In genomic region chr9:34072868-34073590, GRCh38 we compare ENCODE assay signal across 1 cellular context.
A peak's percentile ranks its signal among the peaks of the same experiment; 100 is the strongest.
TF ChIP-seq lines count a peak whose summit lies in the region.

No MANE protein-coding gene starts in this region.

TF ChIP-seq in HepG2, 621 proteins besides CTCF, POLR2A, EP300 and RAD21 (continued from another document and continues in another):
- TF ChIP-seq ZMYM4 (CRISPR knock-in tag; IDR thresholded peaks at IDR 0.05) (no peak; the same call in 1 of the 2 replicates), SP2 (CRISPR knock-in tag; IDR thresholded peaks at IDR 0.05) (no peak), ZNF672 (CRISPR knock-in tag; IDR thresholded peaks at IDR 0.05) (no peak), MZF1 (CRISPR knock-in tag; IDR thresholded peaks at IDR 0.05; ENCODE audit: borderline replicate concordance) (no peak), CREB1 (IDR thresholded peaks at IDR 0.05) (no peak), CREB1 (CRISPR knock-in tag; IDR thresholded peaks at IDR 0.05) (peak; percentile 53; the same call in 1 of the 2 replicates), ZNF251 (CRISPR knock-in tag; IDR thresholded peaks at IDR 0.05) (no peak), PRMT3 (CRISPR knock-in tag; IDR thresholded peaks at IDR 0.05; ENCODE audit: borderline replicate concordance, low read depth) (0 out of 2 replicates have a peak, but pooled peaks have one; percentile 43), STAG1 (CRISPR knock-in tag; IDR thresholded peaks at IDR 0.05) (no peak), MLLT10 (CRISPR knock-in tag; IDR thresholded peaks at IDR 0.05) (no peak), FLYWCH1 (CRISPR knock-in tag; IDR thresholded peaks at IDR 0.05) (no peak), ZNF414 (CRISPR knock-in tag; IDR thresholded peaks at IDR 0.05) (no peak), GATAD1 (CRISPR knock-in tag; IDR thresholded peaks at IDR 0.05) (no peak), FOSL2 (CRISPR knock-in tag; IDR thresholded peaks at IDR 0.05) (peak; percentile 97), GRHL1 (CRISPR knock-in tag; conservative IDR thresholded peaks at IDR 0.05) (no peak), ZIK1 (CRISPR knock-in tag; IDR thresholded peaks at IDR 0.05; ENCODE audit: borderline replicate concordance, low read depth) (no peak), ASH2L (IDR thresholded peaks at IDR 0.05; ENCODE audit: insufficient read length, low read depth, low read length) (no peak), PPARG (CRISPR knock-in tag; conservative IDR thresholded peaks at IDR 0.05) (no peak), NCOA5 (CRISPR knock-in tag; IDR thresholded peaks at IDR 0.05) (no peak), YY1 (IDR thresholded peaks at IDR 0.05; ENCODE audit: insufficient read depth, insufficient replicate concordance, low read depth, low read length) (peak; percentile 40), MED8 (CRISPR knock-in tag; IDR thresholded peaks at IDR 0.05; ENCODE audit: insufficient replicate concordance) (no peak), HNRNPLL (IDR thresholded peaks at IDR 0.05; ENCODE audit: low read depth, low read length, poor library complexity, severe bottlenecking) (no peak), FOSL1 (CRISPR knock-in tag; IDR thresholded peaks at IDR 0.05; ENCODE audit: borderline replicate concordance) (peak; percentile 79; the same call in 1 of the 2 replicates), ZNF839 (CRISPR knock-in tag; IDR thresholded peaks at IDR 0.05; ENCODE audit: borderline replicate concordance) (no peak), NR0B2 (CRISPR knock-in tag; IDR thresholded peaks at IDR 0.05) (no peak), ZNF749 (CRISPR knock-in tag; IDR thresholded peaks at IDR 0.05; ENCODE audit: borderline replicate concordance) (no peak), ZMYM2 (CRISPR knock-in tag; IDR thresholded peaks at IDR 0.05) (no peak), ZBTB21 (CRISPR knock-in tag; IDR thresholded peaks at IDR 0.05) (no peak), SETDB1 (CRISPR knock-in tag; IDR thresholded peaks at IDR 0.05; ENCODE audit: borderline replicate concordance) (no peak), ZNF747 (CRISPR knock-in tag; IDR thresholded peaks at IDR 0.05; ENCODE audit: borderline replicate concordance) (no peak), REST (IDR thresholded peaks at IDR 0.05; ENCODE audit: borderline replicate concordance in 1 of 2, low read depth in 1 of 2, low read length in 2 of 2) (no peak), IRF1 (CRISPR knock-in tag; IDR thresholded peaks at IDR 0.05; ENCODE audit: low read depth) (no peak), KLF6 (CRISPR knock-in tag; IDR thresholded peaks at IDR 0.05) (no peak), ZNF513 (CRISPR knock-in tag; conservative IDR thresholded peaks at IDR 0.05) (no peak)
- TF ChIP-seq, protein P1, sequence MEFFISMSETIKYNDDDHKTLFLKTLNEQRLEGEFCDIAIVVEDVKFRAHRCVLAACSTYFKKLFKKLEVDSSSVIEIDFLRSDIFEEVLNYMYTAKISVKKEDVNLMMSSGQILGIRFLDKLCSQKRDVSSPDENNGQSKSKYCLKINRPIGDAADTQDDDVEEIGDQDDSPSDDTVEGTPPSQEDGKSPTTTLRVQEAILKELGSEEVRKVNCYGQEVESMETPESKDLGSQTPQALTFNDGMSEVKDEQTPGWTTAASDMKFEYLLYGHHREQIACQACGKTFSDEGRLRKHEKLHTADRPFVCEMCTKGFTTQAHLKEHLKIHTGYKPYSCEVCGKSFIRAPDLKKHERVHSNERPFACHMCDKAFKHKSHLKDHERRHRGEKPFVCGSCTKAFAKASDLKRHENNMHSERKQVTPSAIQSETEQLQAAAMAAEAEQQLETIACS (CRISPR knock-in tag; IDR thresholded peaks at IDR 0.05) = no peak
- TF ChIP-seq, protein P2, sequence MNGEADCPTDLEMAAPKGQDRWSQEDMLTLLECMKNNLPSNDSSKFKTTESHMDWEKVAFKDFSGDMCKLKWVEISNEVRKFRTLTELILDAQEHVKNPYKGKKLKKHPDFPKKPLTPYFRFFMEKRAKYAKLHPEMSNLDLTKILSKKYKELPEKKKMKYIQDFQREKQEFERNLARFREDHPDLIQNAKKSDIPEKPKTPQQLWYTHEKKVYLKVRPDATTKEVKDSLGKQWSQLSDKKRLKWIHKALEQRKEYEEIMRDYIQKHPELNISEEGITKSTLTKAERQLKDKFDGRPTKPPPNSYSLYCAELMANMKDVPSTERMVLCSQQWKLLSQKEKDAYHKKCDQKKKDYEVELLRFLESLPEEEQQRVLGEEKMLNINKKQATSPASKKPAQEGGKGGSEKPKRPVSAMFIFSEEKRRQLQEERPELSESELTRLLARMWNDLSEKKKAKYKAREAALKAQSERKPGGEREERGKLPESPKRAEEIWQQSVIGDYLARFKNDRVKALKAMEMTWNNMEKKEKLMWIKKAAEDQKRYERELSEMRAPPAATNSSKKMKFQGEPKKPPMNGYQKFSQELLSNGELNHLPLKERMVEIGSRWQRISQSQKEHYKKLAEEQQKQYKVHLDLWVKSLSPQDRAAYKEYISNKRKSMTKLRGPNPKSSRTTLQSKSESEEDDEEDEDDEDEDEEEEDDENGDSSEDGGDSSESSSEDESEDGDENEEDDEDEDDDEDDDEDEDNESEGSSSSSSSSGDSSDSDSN (CRISPR knock-in tag; IDR thresholded peaks at IDR 0.05) = 0 out of 2 replicates have a peak, but pooled peaks have one; percentile 30
- TF ChIP-seq, protein P3, sequence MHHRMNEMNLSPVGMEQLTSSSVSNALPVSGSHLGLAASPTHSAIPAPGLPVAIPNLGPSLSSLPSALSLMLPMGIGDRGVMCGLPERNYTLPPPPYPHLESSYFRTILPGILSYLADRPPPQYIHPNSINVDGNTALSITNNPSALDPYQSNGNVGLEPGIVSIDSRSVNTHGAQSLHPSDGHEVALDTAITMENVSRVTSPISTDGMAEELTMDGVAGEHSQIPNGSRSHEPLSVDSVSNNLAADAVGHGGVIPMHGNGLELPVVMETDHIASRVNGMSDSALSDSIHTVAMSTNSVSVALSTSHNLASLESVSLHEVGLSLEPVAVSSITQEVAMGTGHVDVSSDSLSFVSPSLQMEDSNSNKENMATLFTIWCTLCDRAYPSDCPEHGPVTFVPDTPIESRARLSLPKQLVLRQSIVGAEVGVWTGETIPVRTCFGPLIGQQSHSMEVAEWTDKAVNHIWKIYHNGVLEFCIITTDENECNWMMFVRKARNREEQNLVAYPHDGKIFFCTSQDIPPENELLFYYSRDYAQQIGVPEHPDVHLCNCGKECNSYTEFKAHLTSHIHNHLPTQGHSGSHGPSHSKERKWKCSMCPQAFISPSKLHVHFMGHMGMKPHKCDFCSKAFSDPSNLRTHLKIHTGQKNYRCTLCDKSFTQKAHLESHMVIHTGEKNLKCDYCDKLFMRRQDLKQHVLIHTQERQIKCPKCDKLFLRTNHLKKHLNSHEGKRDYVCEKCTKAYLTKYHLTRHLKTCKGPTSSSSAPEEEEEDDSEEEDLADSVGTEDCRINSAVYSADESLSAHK (CRISPR knock-in tag; IDR thresholded peaks at IDR 0.05; ENCODE audit: borderline replicate concordance) = no peak
- TF ChIP-seq, protein P4, sequence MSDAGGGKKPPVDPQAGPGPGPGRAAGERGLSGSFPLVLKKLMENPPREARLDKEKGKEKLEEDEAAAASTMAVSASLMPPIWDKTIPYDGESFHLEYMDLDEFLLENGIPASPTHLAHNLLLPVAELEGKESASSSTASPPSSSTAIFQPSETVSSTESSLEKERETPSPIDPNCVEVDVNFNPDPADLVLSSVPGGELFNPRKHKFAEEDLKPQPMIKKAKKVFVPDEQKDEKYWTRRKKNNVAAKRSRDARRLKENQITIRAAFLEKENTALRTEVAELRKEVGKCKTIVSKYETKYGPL (CRISPR knock-in tag; IDR thresholded peaks at IDR 0.05) = no peak
- TF ChIP-seq, protein P5, sequence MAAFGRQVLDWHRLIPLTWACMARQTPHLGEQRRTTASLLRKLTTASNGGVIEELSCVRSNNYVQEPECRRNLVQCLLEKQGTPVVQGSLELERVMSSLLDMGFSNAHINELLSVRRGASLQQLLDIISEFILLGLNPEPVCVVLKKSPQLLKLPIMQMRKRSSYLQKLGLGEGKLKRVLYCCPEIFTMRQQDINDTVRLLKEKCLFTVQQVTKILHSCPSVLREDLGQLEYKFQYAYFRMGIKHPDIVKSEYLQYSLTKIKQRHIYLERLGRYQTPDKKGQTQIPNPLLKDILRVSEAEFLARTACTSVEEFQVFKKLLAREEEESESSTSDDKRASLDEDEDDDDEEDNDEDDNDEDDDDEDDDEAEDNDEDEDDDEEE (CRISPR knock-in tag; IDR thresholded peaks at IDR 0.05) = 0 out of 2 replicates have a peak, but pooled peaks have one; percentile 37
- TF ChIP-seq, protein P6, sequence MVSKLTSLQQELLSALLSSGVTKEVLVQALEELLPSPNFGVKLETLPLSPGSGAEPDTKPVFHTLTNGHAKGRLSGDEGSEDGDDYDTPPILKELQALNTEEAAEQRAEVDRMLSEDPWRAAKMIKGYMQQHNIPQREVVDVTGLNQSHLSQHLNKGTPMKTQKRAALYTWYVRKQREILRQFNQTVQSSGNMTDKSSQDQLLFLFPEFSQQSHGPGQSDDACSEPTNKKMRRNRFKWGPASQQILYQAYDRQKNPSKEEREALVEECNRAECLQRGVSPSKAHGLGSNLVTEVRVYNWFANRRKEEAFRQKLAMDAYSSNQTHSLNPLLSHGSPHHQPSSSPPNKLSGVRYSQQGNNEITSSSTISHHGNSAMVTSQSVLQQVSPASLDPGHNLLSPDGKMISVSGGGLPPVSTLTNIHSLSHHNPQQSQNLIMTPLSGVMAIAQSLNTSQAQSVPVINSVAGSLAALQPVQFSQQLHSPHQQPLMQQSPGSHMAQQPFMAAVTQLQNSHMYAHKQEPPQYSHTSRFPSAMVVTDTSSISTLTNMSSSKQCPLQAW (CRISPR knock-in tag; IDR thresholded peaks at IDR 0.05) = peak; percentile 87
